Comparison of ENCODE assay signal across 13 cellular contexts in genomic region chr3:157347577-157348303, GRCh38.
DNase-seq lines count a peak whose midpoint lies in the region; ATAC-seq and TF ChIP-seq lines count a peak whose summit lies in the region.
"Had no signal": no experiment of that assay in that cellular context is flagged by ENCODE, and none has a peak within 500 bp of the region (broad histone marks: within the 10 kb centered on the region; RNA-seq: fewer than 3 reads in every experiment).

No MANE protein-coding gene starts in this region.

- no peaks in the 10 kb centered on the region for H3K27me3 ChIP-seq in mammary epithelial cell (ENCODE audit: insufficient read depth, low read length)
- no peaks in the 10 kb centered on the region for H3K27me3 ChIP-seq in kidney epithelial cell (ENCODE audit: control insufficient read depth, insufficient read depth, low read length)
- H3K27me3 ChIP-seq in effector memory CD4-positive, alpha-beta T cell (replicated peaks; ENCODE audit: control insufficient read depth, insufficient read depth, low read length, poor library complexity, severe bottlenecking), result no peaks in the 10 kb centered on the region

- H4K20me1 ChIP-seq in mammary epithelial cell (ENCODE audit: insufficient read depth, low read length), result no peaks in the 10 kb centered on the region

- no peak overlapping the region for H2AFZ ChIP-seq in mammary epithelial cell (ENCODE audit: low read depth, low read length)

- H3K9me3 Mint-ChIP-seq in Calu3 (ENCODE audit: low read depth, unreplicated experiment), result peaks cover 4% of the 10 kb centered on the region

- H3K4me3 ChIP-seq in mammary epithelial cell (replicated peaks in 1 of 3; ENCODE audit: insufficient read depth in 1 of 3, low read depth in 2 of 3, low read length in 3 of 3), result no peak overlapping the region
- H3K4me3 ChIP-seq in kidney epithelial cell (ENCODE audit: low read depth, low read length), result no peak overlapping the region
- no peak overlapping the region for H3K4me3 ChIP-seq in effector memory CD4-positive, alpha-beta T cell (ENCODE audit: insufficient read depth, low read depth, low read length, poor library complexity, severe bottlenecking)
- H3K4me3 ChIP-seq: thoracic aorta had no signal

- no TSS peak for BruUV-seq in Calu3 (replicated peaks; lab: Mats Ljungman, UMichigan)
- BruUV-seq in mammary epithelial cell (replicated peaks; lab: Mats Ljungman, UMichigan), result no TSS peak

- dilution Hi-C loops in mammary epithelial cell (cut with HindIII; ENCODE audit: low sequenced_read_pairs), result no loop called here

- no peak overlapping the region for H3K4me3 Mint-ChIP-seq in Calu3 (ENCODE audit: low read depth, unreplicated experiment)
- H3K4me3 Mint-ChIP-seq: CD8-positive, alpha-beta memory T cell had no signal

- DNase-seq in Calu3 (no peak), mammary epithelial cell (no peak), kidney epithelial cell (ENCODE audit: low read depth) (no peak), globus pallidus (ENCODE audit: low spot score) (no peak), NCI-H2227 treated with DMSO at 0.1 percent for 48 hours (lab: John Stamatoyannopoulos, UW) (no peak)
- DNase-seq in effector memory CD4-positive, alpha-beta T cell, result no peak
- DNase-seq: anterior cingulate cortex; CD8-positive, alpha-beta memory T cell; NCI-H187 treated with DMSO at 0.1 percent for 48 hours; T-helper 9 cell had no signal

- intact Hi-C loops in Calu3 (cut with micrococcal nuclease; ENCODE audit: unreplicated experiment), result no loop called here
- intact Hi-C loops in mammary epithelial cell (cut with micrococcal nuclease), result no loop called here

- H3K27ac ChIP-seq in mammary epithelial cell (ENCODE audit: insufficient read depth, low read depth, low read length), result no peak overlapping the region
- no peak overlapping the region for H3K27ac ChIP-seq in effector memory CD4-positive, alpha-beta T cell (ENCODE audit: insufficient read depth, low read length, poor library complexity, severe bottlenecking)
- H3K27ac ChIP-seq: thoracic aorta had no signal

- H3K36me3 ChIP-seq in mammary epithelial cell (ENCODE audit: insufficient read depth, low read length), result no peaks in the 10 kb centered on the region
- no peaks in the 10 kb centered on the region for H3K36me3 ChIP-seq in kidney epithelial cell (ENCODE audit: control insufficient read depth, insufficient read depth, low read length)
- no peaks in the 10 kb centered on the region for H3K36me3 ChIP-seq in effector memory CD4-positive, alpha-beta T cell (ENCODE audit: control insufficient read depth, insufficient read depth, low read length)
- H3K36me3 ChIP-seq: thoracic aorta had no signal

- no peak for ATAC-seq in HG03342 (IDR thresholded peaks at IDR 0.05; ENCODE audit: unreplicated experiment)

- no peaks in the 10 kb centered on the region for H3K27me3 Mint-ChIP-seq in Calu3 (ENCODE audit: unreplicated experiment)

- CTCF ChIA-PET in Calu3 (lab: Charles Lee), result interaction anchor here (1.5 kb wide), 1 partner anchor 90 kb away, joined by 4 read pairs; no protein-coding TSS in a partner anchor
- CTCF ChIA-PET in mammary epithelial cell (lab: Charles Lee; ENCODE audit: low non-redundant PET), result no interaction called here

- no peaks in the 10 kb centered on the region for H3K79me2 ChIP-seq in mammary epithelial cell (ENCODE audit: insufficient read depth, low read length)

- 76% methylated on average over 11 of the region's 12 CpGs for WGBS in mammary epithelial cell (ENCODE audit: low coverage, missing lambda C conversion rate)

- H3K9me3 ChIP-seq in mammary epithelial cell (replicated peaks; ENCODE audit: insufficient read depth, low read length), result no peaks in the 10 kb centered on the region
- H3K9me3 ChIP-seq in effector memory CD4-positive, alpha-beta T cell (ENCODE audit: control insufficient read depth, low read length), result no peaks in the 10 kb centered on the region
- H3K9me3 ChIP-seq: thoracic aorta had no signal

- no peak overlapping the region for H3K9ac ChIP-seq in mammary epithelial cell (ENCODE audit: insufficient read depth, low read length)

- H3K36me3 Mint-ChIP-seq in Calu3 (ENCODE audit: insufficient read depth, unreplicated experiment), result no peaks in the 10 kb centered on the region
- H3K36me3 Mint-ChIP-seq: CD8-positive, alpha-beta memory T cell had no signal

- in situ Hi-C loops in mammary epithelial cell (cut with MboI; ENCODE audit: low sequenced_read_pairs in 2 of 2), result no loop called here

- H3K27ac Mint-ChIP-seq in Calu3 (ENCODE audit: unreplicated experiment), result no peak overlapping the region
- H3K27ac Mint-ChIP-seq: CD8-positive, alpha-beta memory T cell had no signal

- H3K4me1 Mint-ChIP-seq in Calu3 (ENCODE audit: low read depth, unreplicated experiment), result no peaks in the 10 kb centered on the region
- H3K4me1 Mint-ChIP-seq: CD8-positive, alpha-beta memory T cell had no signal

- no peak overlapping the region for H3K4me2 ChIP-seq in mammary epithelial cell (ENCODE audit: insufficient read depth, low read depth, low read length)

- TF ChIP-seq CTCF in Calu3 (IDR thresholded peaks at IDR 0.05; ENCODE audit: unreplicated experiment), result peak; percentile 82
- TF ChIP-seq CTCF in LNCAP (IDR thresholded peaks at IDR 0.05), result peak; percentile 31; the same call in 1 of the 2 replicates
- peak; percentile 21 to 25 for TF ChIP-seq CTCF in mammary epithelial cell (conservative IDR thresholded peaks at IDR 0.05 in 1 of 2, IDR thresholded peaks at IDR 0.05 in 1 of 2; ENCODE audit: extremely low read depth in 1 of 2, insufficient read depth in 1 of 2, low read depth in 1 of 2, low read length in 2 of 2)
- TF ChIP-seq CTCF in kidney epithelial cell (IDR thresholded peaks at IDR 0.05; ENCODE audit: insufficient read depth, low read length, poor library complexity, severe bottlenecking), result peak; percentile 43

- no peaks in the 10 kb centered on the region for H3K4me1 ChIP-seq in mammary epithelial cell (ENCODE audit: insufficient read depth, low read length)
- no peaks in the 10 kb centered on the region for H3K4me1 ChIP-seq in effector memory CD4-positive, alpha-beta T cell (ENCODE audit: control insufficient read depth, insufficient read depth, low read length, poor library complexity, severe bottlenecking)

Comparison
In these comparisons a context has a peak if more than half of its experiments do, and no peak if none do; other contexts are left out.
1. CTCF ChIP-seq: peak in every context shown above with its lines; median percentile 82 in Calu3; 43 in kidney epithelial cell; 31 in LNCAP; 23 in mammary epithelial cell.